ENCODE assay signal across 34 cellular contexts in genomic region chr1:174606471-174606870, GRCh38.
"Had no signal": no experiment of that assay in that cellular context is flagged by ENCODE, and none has a peak within 500 bp of the region (broad histone marks: within the 10 kb centered on the region; RNA-seq: fewer than 3 reads in every experiment).

No MANE protein-coding gene starts in this region.

- H3K36me3 ChIP-seq: MG63 had no signal

- H3K27ac ChIP-seq: KMS-11 had no signal

- H3K4me2 ChIP-seq: KMS-11 had no signal

- H3K4me3 ChIP-seq: MG63 had no signal

- H3K9ac ChIP-seq: KMS-11 had no signal

- H3K9me3 ChIP-seq: MG63 had no signal

- DNase-seq: Karpas-422, Kasumi-1, MG63, MM.1S, MV-4-11, NCI-H1048, NCI-H1092, NCI-H1092 treated with DMSO at 0.1 percent for 48 hours, NCI-H1105, NCI-H1417, NCI-H1417 treated with DMSO at 0.1 percent for 48 hours, NCI-H1436, NCI-H1436 treated with DMSO at 0.1 percent for 48 hours, NCI-H146, NCI-H1694, NCI-H1694 treated with DMSO at 0.1 percent for 48 hours, NCI-H187, NCI-H187 treated with DMSO at 0.1 percent for 48 hours, NCI-H1930, NCI-H2029, NCI-H2029 treated with DMSO at 0.1 percent for 48 hours, NCI-H2081, NCI-H2081 treated with DMSO at 0.1 percent for 48 hours, NCI-H2107, NCI-H2171, NCI-H2171 treated with DMSO at 0.1 percent for 48 hours, NCI-H2227 treated with DMSO at 0.1 percent for 48 hours, NCI-H226, NCI-H345, NCI-H446, NCI-H446 treated with DMSO at 0.1 percent for 48 hours, NCI-H510A, NCI-H510A treated with DMSO at 0.1 percent for 48 hours had no signal
